Comparison of ENCODE assay signal across 18 cellular contexts in the genomic region with DNA sequence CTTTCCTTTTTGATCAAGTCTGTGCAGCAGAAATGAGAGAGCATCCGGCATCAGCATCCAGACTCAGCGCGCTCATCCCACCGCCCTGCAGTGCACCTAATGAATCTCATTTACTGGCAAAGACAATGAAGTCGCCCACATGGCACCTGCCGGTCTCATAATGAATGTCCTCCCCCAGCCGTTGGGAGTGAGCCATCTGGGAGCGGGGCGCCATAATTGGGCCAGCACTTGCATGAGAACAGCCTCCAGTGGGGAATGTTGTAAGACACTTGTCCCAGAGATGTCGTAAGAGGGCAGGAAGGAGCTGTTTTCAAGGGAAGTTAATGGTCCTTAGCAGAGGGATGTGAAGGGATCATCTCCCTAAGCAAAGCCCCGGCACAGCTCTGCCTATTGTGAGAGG.
DNase-seq lines count a peak whose midpoint lies in the region; ATAC-seq lines count a peak whose summit lies in the region.
"Had no signal": no experiment of that assay in that cellular context is flagged by ENCODE, and none has a peak within 500 bp of the region (broad histone marks: within the 10 kb centered on the region; RNA-seq: fewer than 3 reads in every experiment).

No MANE protein-coding gene starts in this region.

- ATAC-seq in HG02970 (IDR thresholded peaks at IDR 0.05; ENCODE audit: low FRiP score, unreplicated experiment): no peak
- ATAC-seq: natural killer cell treated with Interleukin-12 subunit alpha and Interleukin-12 subunit beta and Interleukin-15 and Interleukin-18, amount 100 ng/mL, for 72 hours; stimulated activated memory B cell treated with anti-CD40 and anti-IgM and Interleukin-4, amounts not matched to agents 10 μg/mL and 1 μg/mL and 100 μg/mL, for 72 hours had no signal

- DNase-seq in NCI-H146 (lab: John Stamatoyannopoulos, UW) (peak; percentile 39), NCI-H146 treated with DMSO at 0.1 percent for 48 hours (lab: John Stamatoyannopoulos, UW; ENCODE audit: unreplicated experiment) (no peak), NCI-H2171 (lab: John Stamatoyannopoulos, UW) (peak; percentile 88), cerebellum (ENCODE audit: low spot score) (peak; percentile 85), superior temporal gyrus (ENCODE audit: extremely low spot score) (peak; percentile 11), dermis blood vessel endothelial cell (no peak)
- DNase-seq in activated CD4-positive, alpha-beta T cell treated with anti-CD3 and anti-CD28 coated beads for 1 hour: no peak
- DNase-seq: 8988T; activated CD4-positive, alpha-beta memory T cell treated with anti-CD3 and anti-CD28 coated beads for 36 hours; activated naive CD4-positive, alpha-beta T cell treated with anti-CD3 and anti-CD28 coated beads, Interleukin-2, amount 50 U/mL, for 16 hours; activated T-cell treated with anti-CD3 and anti-CD28 coated beads, Interleukin-2, amount 50 U/mL, for 1 hour; NCI-H446 treated with DMSO at 0.1 percent for 48 hours; SHP77 treated with DMSO at 0.1 percent for 48 hours; thyroid gland; WERI-Rb-1 had no signal

Comparison
In these comparisons a context has a peak if more than half of its experiments do, and no peak if none do; other contexts are left out.
1. DNase-seq: peak in NCI-H146 (single experiment), NCI-H2171 (single experiment), cerebellum (single experiment) and superior temporal gyrus (single experiment); none in NCI-H146 treated with DMSO at 0.1 percent for 48 hours (single experiment), activated CD4-positive, alpha-beta T cell treated with anti-CD3 and anti-CD28 coated beads for 1 hour (single experiment) and dermis blood vessel endothelial cell (single experiment).